Comparison of ENCODE assay signal across 14 cellular contexts in genomic region chr4:152572417-152573086, GRCh38. TPM values are rescaled to one million over a fixed set of nuclear protein-coding genes. Genes with fewer than 3 reads are reported as not detected.
DNase-seq lines count a peak whose midpoint lies in the region; ATAC-seq, FAIRE-seq and TF ChIP-seq lines count a peak whose summit lies in the region.
"Had no signal": no experiment of that assay in that cellular context is flagged by ENCODE, and none has a peak within 500 bp of the region (broad histone marks: within the 10 kb centered on the region; RNA-seq: fewer than 3 reads in every experiment).

No MANE protein-coding gene starts in this region.

- no peak for FAIRE-seq in endothelial cell of umbilical vein (lab: Jason Lieb, UNC)
- FAIRE-seq: kidney had no signal

- no peak for DNase-seq in left cardiac atrium
- no peak for DNase-seq in right cardiac atrium
- DNase-seq in KBM-7: peak; percentile 53
- DNase-seq in endothelial cell of umbilical vein (ENCODE audit: low read depth, low spot score): peak; percentile 4
- DNase-seq in T-helper 1 cell: no peak
- DNase-seq in GM13977 (ENCODE audit: low spot score): no peak
- no peak for DNase-seq in putamen (ENCODE audit: low spot score)
- DNase-seq in occipital lobe (lab: John Stamatoyannopoulos, UW): no peak
- DNase-seq: ACHN; activated T-cell treated with anti-CD3 and anti-CD28 coated beads, Interleukin-2, amount 50 U/mL, for 48 hours; kidney; NCI-H1417 treated with DMSO at 0.1 percent for 48 hours; stimulated activated CD8-positive, alpha-beta memory T cell treated with anti-CD3 and anti-CD28 coated beads, Interleukin-4, amount 100 ng/mL, for 48 hours had no signal

- H3K4me3 ChIP-seq in right cardiac atrium (ENCODE audit: low read length): no peak overlapping the region
- no peak overlapping the region for H3K4me3 ChIP-seq in endothelial cell of umbilical vein (replicated peaks in 1 of 3; ENCODE audit: insufficient read depth in 1 of 3, low read depth in 1 of 3, low read length in 3 of 3)
- H3K4me3 ChIP-seq: SK-N-MC had no signal

- H3K36me3 ChIP-seq in endothelial cell of umbilical vein (ENCODE audit: control insufficient read depth in 2 of 2, extremely low read depth in 1 of 2, insufficient read depth in 2 of 2, low read length in 2 of 2): no peaks in the 10 kb centered on the region

- TF ChIP-seq POLR2A in endothelial cell of umbilical vein (IDR thresholded peaks at IDR 0.05; ENCODE audit: low read depth, low read length): no peak

- H3K9ac ChIP-seq in endothelial cell of umbilical vein (replicated peaks; ENCODE audit: extremely low read depth, insufficient read depth, low read length): no peak overlapping the region

- H3K79me2 ChIP-seq in endothelial cell of umbilical vein (ENCODE audit: control insufficient read depth, insufficient read depth, low read length): no peaks in the 10 kb centered on the region

- POLR2A ChIA-PET in endothelial cell of umbilical vein (lab: Charles Lee): no interaction called here

- no peaks in the 10 kb centered on the region for H3K4me1 ChIP-seq in right cardiac atrium (ENCODE audit: control insufficient read depth, insufficient read depth, low read length)
- H3K4me1 ChIP-seq in endothelial cell of umbilical vein (ENCODE audit: control insufficient read depth, extremely low read depth, insufficient read depth, low read length): peaks cover 7% of the 10 kb centered on the region

- no peak overlapping the region for H2AFZ ChIP-seq in endothelial cell of umbilical vein (ENCODE audit: low read depth, low read length)

- CTCF ChIA-PET in endothelial cell of umbilical vein (lab: Charles Lee): interaction anchor here (1.4 to 3.3 kb wide), 2 partner anchors 71 to 118 kb away, joined by 4 to 15 read pairs; no protein-coding TSS in a partner anchor

- TF ChIP-seq CTCF in endothelial cell of umbilical vein (IDR thresholded peaks at IDR 0.05; ENCODE audit: extremely low read depth in 1 of 2, insufficient read depth in 1 of 2, low read depth in 1 of 2, low read length in 2 of 2) (no peak), GM13977 (IDR thresholded peaks at IDR 0.05; ENCODE audit: extremely low read depth, insufficient read depth, missing control alignments) (no peak)

- H3K9me3 ChIP-seq in right cardiac atrium (ENCODE audit: control insufficient read depth, low read length) (no peaks in the 10 kb centered on the region), endothelial cell of umbilical vein (replicated peaks; ENCODE audit: control insufficient read depth, insufficient read depth, low read length) (no peaks in the 10 kb centered on the region)

- in situ Hi-C loops in KBM-7 (cut with MboI; ENCODE audit: low pct_unique_long_range_greater_than_20kb, low sequenced_read_pairs) (no loop called here), GM13977 (cut with MboI; ENCODE audit: low pct_unique_long_range_greater_than_20kb, low sequenced_read_pairs, unreplicated experiment) (no loop called here)

- no peaks in the 10 kb centered on the region for H3K27me3 ChIP-seq in right cardiac atrium (ENCODE audit: control insufficient read depth, insufficient read depth)
- H3K27me3 ChIP-seq in endothelial cell of umbilical vein (ENCODE audit: control insufficient read depth in 2 of 2, insufficient read depth in 2 of 2, low read length in 2 of 2): no peaks in the 10 kb centered on the region

- H3K27ac ChIP-seq in right cardiac atrium (ENCODE audit: low read length) (no peak overlapping the region), endothelial cell of umbilical vein (ENCODE audit: insufficient read depth, low read depth, low read length) (no peak overlapping the region)
- H3K27ac ChIP-seq: SK-N-MC had no signal

- H3K9me1 ChIP-seq in endothelial cell of umbilical vein (replicated peaks; ENCODE audit: control insufficient read depth, extremely low read depth, insufficient read depth, low read length): no peaks in the 10 kb centered on the region

- WGBS in right cardiac atrium: 63% methylated on average over 9 of the region's 9 CpGs

- H3K4me2 ChIP-seq in endothelial cell of umbilical vein (ENCODE audit: insufficient read depth, low read length): no peak overlapping the region

- BruUV-seq in endothelial cell of umbilical vein (replicated peaks; lab: Mats Ljungman, UMichigan): no TSS peak

- peak; percentile 23 to 89 for ATAC-seq in left cardiac atrium
- ATAC-seq in right cardiac atrium: no peak

- H4K20me1 ChIP-seq in endothelial cell of umbilical vein (replicated peaks; ENCODE audit: control insufficient read depth, extremely low read depth, insufficient read depth, low read length): no peaks in the 10 kb centered on the region

- intact Hi-C loops in left cardiac atrium (cut with DNase I): no loop called here
- intact Hi-C loops in right cardiac atrium (cut with DNase I): no loop called here
- intact Hi-C loops in endothelial cell of umbilical vein (cut with micrococcal nuclease): no loop called here

- dilution Hi-C loops in endothelial cell of umbilical vein (cut with MboI; ENCODE audit: extremely low pct_ligation_motif_present, low sequenced_read_pairs): no loop called here

TF ChIP-seq in endothelial cell of umbilical vein, 7 proteins besides CTCF, POLR2A, EP300 and RAD21:
- peak; percentile 32 for TF ChIP-seq FOS (IDR thresholded peaks at IDR 0.05; ENCODE audit: borderline replicate concordance, insufficient read depth, low read length)
- no peak for TF ChIP-seq JUN (IDR thresholded peaks at IDR 0.05; ENCODE audit: borderline replicate concordance, insufficient read depth, insufficient read length, low read depth)
- no peak for TF ChIP-seq EZH2 (IDR thresholded peaks at IDR 0.05; ENCODE audit: borderline replicate concordance, low read depth, low read length, severe bottlenecking)

RNA-seq across cellular contexts. Expression of gene FBXW7, which starts 36.7 kb away (rescaled TPM):
- 10 to 100 TPM; 39.5 to 45.6 TPM for total RNA-seq in left cardiac atrium
- total RNA-seq in right cardiac atrium: 10 to 100 TPM; 41.6 to 52.2 (median 49.1) TPM
- polyA plus RNA-seq in right cardiac atrium: 14.8 TPM
- total RNA-seq in endothelial cell of umbilical vein: 27.9 and 28.1 TPM in 2 replicates
- 5.1 and 7.0 TPM in 2 replicates for polyA plus RNA-seq in endothelial cell of umbilical vein
- polyA plus RNA-seq in endothelial cell of umbilical vein (2011; cell fraction: cytosol; rRNA removed): 7.0 and 7.7 TPM in 2 replicates
- polyA plus RNA-seq in endothelial cell of umbilical vein (2011; cell fraction: nucleus; rRNA removed): 44.1 and 57.3 TPM in 2 replicates
- polyA plus RNA-seq in endothelial cell of umbilical vein (2012): 12.7 and 15.2 TPM in 2 replicates
- 27.1 and 37.7 TPM in 2 replicates for polyA minus RNA-seq in endothelial cell of umbilical vein
- 9.4 TPM for polyA minus RNA-seq in endothelial cell of umbilical vein (2011; cell fraction: cytosol; rRNA and poly(A)+ RNA removed)
- 68.6 and 81.3 TPM in 2 replicates for polyA minus RNA-seq in endothelial cell of umbilical vein (2011; cell fraction: nucleus; rRNA and poly(A)+ RNA removed)
- 285 TPM for total RNA-seq in occipital lobe

Comparison
In these comparisons a context has a peak if more than half of its experiments do, and no peak if none do; other contexts are left out.
1. ATAC-seq: peak in left cardiac atrium (2 of 2); none in right cardiac atrium (0 of 2).
2. DNase-seq: peak in KBM-7 (single experiment) and endothelial cell of umbilical vein (single experiment); none in left cardiac atrium (single experiment), right cardiac atrium (0 of 3), T-helper 1 cell (0 of 5), GM13977 (single experiment), putamen (single experiment) and occipital lobe (single experiment).